Comparison of ENCODE assay signal across 8 cellular contexts in genomic region chr11:59556115-59556882, GRCh38. TPM values are rescaled to one million over a fixed set of nuclear protein-coding genes. Genes with fewer than 3 reads are reported as not detected.
A peak's percentile ranks its signal among the peaks of the same experiment; 100 is the strongest.
DNase-seq lines count a peak whose midpoint lies in the region; ATAC-seq and TF ChIP-seq lines count a peak whose summit lies in the region.

No MANE protein-coding gene starts in this region.

- ATAC-seq in RWPE2 (ENCODE audit: low read depth) = peak; percentile 35
- peak in 2 of 4 donors; percentile 50 for ATAC-seq in heart left ventricle
- no peak for ATAC-seq in GM21786 (IDR thresholded peaks at IDR 0.05; ENCODE audit: unreplicated experiment)

- peak; percentile 94 for DNase-seq in EL
- peak; percentile 62 for DNase-seq in RWPE2 (ENCODE audit: low spot score)
- DNase-seq in activated naive CD4-positive, alpha-beta T cell treated with Interleukin-2 at 50 U/mL for 16 hours = peak; percentile 75
- peak in 4 of 5 donors; percentile 43 to 59 (median 46) for DNase-seq in heart left ventricle
- no peak for DNase-seq in prostate gland (ENCODE audit: low spot score)
- no peak for DNase-seq in vagina (ENCODE audit: extremely low spot score in 2 of 2)

- no peaks in the 10 kb centered on the region for H3K9me3 ChIP-seq in HUES6 (ENCODE audit: control insufficient read depth, insufficient read depth, low read depth, low read length)
- H3K9me3 ChIP-seq in RWPE2 (ENCODE audit: severe bottlenecking) = no peaks in the 10 kb centered on the region
- H3K9me3 ChIP-seq in heart left ventricle = no peaks in the 10 kb centered on the region
- no peaks in the 10 kb centered on the region for H3K9me3 ChIP-seq in prostate gland
- no peaks in the 10 kb centered on the region for H3K9me3 ChIP-seq in vagina

- no peak overlapping the region for H3K27ac ChIP-seq in HUES6 (ENCODE audit: low read depth, low read length)
- peak overlapping the region; percentile 62 for H3K27ac ChIP-seq in RWPE2 (ENCODE audit: poor library complexity, severe bottlenecking)
- peak overlapping the region in 9 of 12 donors; percentile 20 to 64 (median 40) for H3K27ac ChIP-seq in heart left ventricle
- peak overlapping the region in 1 of 2 donors; percentile 16 for H3K27ac ChIP-seq in prostate gland
- H3K27ac ChIP-seq in vagina = peak overlapping the region; percentile 55

- TF ChIP-seq CTCF in RWPE2 (IDR thresholded peaks at IDR 0.05; ENCODE audit: poor library complexity, severe bottlenecking) (no peak), heart left ventricle (IDR thresholded peaks at IDR 0.05) (no peak), prostate gland (IDR thresholded peaks at IDR 0.05) (no peak), vagina (IDR thresholded peaks at IDR 0.05) (no peak)

- H3K4me3 ChIP-seq in HUES6 (ENCODE audit: low read depth, low read length) (peak overlapping the region; percentile 86), RWPE2 (ENCODE audit: severe bottlenecking) (peak overlapping the region; percentile 41), heart left ventricle (peak overlapping the region in 11 of 12 donors; percentile 15 to 58 (median 45)), prostate gland (peak overlapping the region; percentile 7 to 20), vagina (peak overlapping the region; percentile 14 to 31)

- 4 to 8% (median 6%) methylated on average over 28 of the region's 28 CpGs for WGBS in heart left ventricle, 4 donors
- 8% methylated on average over 28 of the region's 28 CpGs for WGBS in prostate gland

- TF ChIP-seq POLR2A in heart left ventricle (IDR thresholded peaks at IDR 0.05) (no peak), prostate gland (IDR thresholded peaks at IDR 0.05) (no peak), vagina (IDR thresholded peaks at IDR 0.05) (no peak)

- H3K9ac ChIP-seq in HUES6 (ENCODE audit: low read length) = peak overlapping the region; percentile 49

- H3K4me1 ChIP-seq in HUES6 (ENCODE audit: control insufficient read depth, insufficient read depth, low read length) (peaks cover 4% of the 10 kb centered on the region; the same call in 1 of the 2 replicates), RWPE2 (ENCODE audit: insufficient read depth, poor library complexity, severe bottlenecking) (peaks cover 8% of the 10 kb centered on the region), heart left ventricle (peaks cover 0 to 46% (median 9%) of the 10 kb centered on the region in 12 donors), prostate gland (replicated peaks) (no peaks in the 10 kb centered on the region), vagina (peaks cover 16% of the 10 kb centered on the region)

- H3K27me3 ChIP-seq in HUES6 (ENCODE audit: control insufficient read depth, insufficient read depth, low read length) (no peaks in the 10 kb centered on the region), RWPE2 (ENCODE audit: insufficient read depth, poor library complexity, severe bottlenecking) (no peaks in the 10 kb centered on the region), heart left ventricle (peaks cover 0 to 5% (median 0%) of the 10 kb centered on the region in 9 donors), prostate gland (replicated peaks; ENCODE audit: insufficient read depth) (no peaks in the 10 kb centered on the region), vagina (no peaks in the 10 kb centered on the region)

- H3K36me3 ChIP-seq in HUES6 (ENCODE audit: control insufficient read depth, insufficient read depth, low read length) = no peaks in the 10 kb centered on the region
- H3K36me3 ChIP-seq in RWPE2 (ENCODE audit: low read depth) = no peaks in the 10 kb centered on the region
- H3K36me3 ChIP-seq in heart left ventricle = no peaks in the 10 kb centered on the region
- no peaks in the 10 kb centered on the region for H3K36me3 ChIP-seq in prostate gland
- H3K36me3 ChIP-seq in vagina = no peaks in the 10 kb centered on the region

- intact Hi-C loops in heart left ventricle (cut with DNase I) (loop anchor here in 1 of 10 donors (10.0 kb wide), 1 partner anchor 59 kb away; the partner anchor contains the start of gene OSBP), prostate gland (cut with DNase I) (loop anchor here (10.0 kb wide), 1 partner anchor 1779 kb away; the partner anchor contains the start of genes DDB1 and TKFC), vagina (cut with DNase I) (no loop called here)

RNA-seq across cellular contexts. Expression of gene OR4D9, which starts 45.0 kb away (rescaled TPM):
- total RNA-seq in heart left ventricle (not detected), prostate gland (not detected), vagina (not detected)
- not detected for polyA plus RNA-seq in heart left ventricle

RNA-seq across cellular contexts. Expression of gene OR4D11, which starts 52.9 kb away (rescaled TPM):
- not detected for total RNA-seq in heart left ventricle
- polyA plus RNA-seq in heart left ventricle = not detected
- total RNA-seq in prostate gland = not detected
- not detected for total RNA-seq in vagina

RNA-seq across cellular contexts. Expression of gene OSBP, which starts 59.3 kb away (rescaled TPM):
- 10 to 100 TPM; 23.4 to 48.3 (median 33.1) TPM for total RNA-seq in heart left ventricle
- polyA plus RNA-seq in heart left ventricle = 10 to 100 TPM; 12.0 to 22.2 TPM
- 10 to 100 TPM; 46.1 to 49.0 TPM for total RNA-seq in prostate gland
- 40.5 TPM for total RNA-seq in vagina

Comparison
In these comparisons a context has a peak if more than half of its experiments do, and no peak if none do; other contexts are left out.
1. DNase-seq: peak in EL (single experiment), RWPE2 (single experiment), activated naive CD4-positive, alpha-beta T cell treated with Interleukin-2 at 50 U/mL for 16 hours (single experiment) and heart left ventricle (4 of 5); none in prostate gland (single experiment) and vagina (0 of 2).
2. H3K4me3 ChIP-seq: peak in every context shown above with its lines; median percentile 86 in HUES6; 45 in heart left ventricle; 41 in RWPE2; 22 in vagina; 14 in prostate gland.